ENCODE assay signal across 15 cellular contexts in genomic region chr18:46421973-46422551, GRCh38.
"Had no signal": no experiment of that assay in that cellular context is flagged by ENCODE, and none has a peak within 500 bp of the region (broad histone marks: within the 10 kb centered on the region; RNA-seq: fewer than 3 reads in every experiment).

No MANE protein-coding gene starts in this region.

- H3K27ac Mint-ChIP-seq: activated CD8-positive, alpha-beta T cell treated with anti-CD3 and anti-CD28 coated beads for 36 hours; activated T-helper 1 cell treated with anti-CD3 and anti-CD28 coated beads, Interleukin-12 subunit alpha, Interleukin-12 subunit beta, Interleukin-2, Interleukin-4 antibody, amounts not matched to agents 30 ng/mL and 10 ng/mL and 1 ng/mL, durations not matched to agents 14 hours and 24 hours and 36 hours; WTC11 had no signal

- H3K9me3 Mint-ChIP-seq: activated CD8-positive, alpha-beta T cell treated with anti-CD3 and anti-CD28 coated beads for 36 hours; activated T-helper 1 cell treated with anti-CD3 and anti-CD28 coated beads, Interleukin-12 subunit alpha, Interleukin-12 subunit beta, Interleukin-2, Interleukin-4 antibody, amounts not matched to agents 30 ng/mL and 10 ng/mL and 1 ng/mL, durations not matched to agents 14 hours and 24 hours and 36 hours; neural crest cell; WTC11 had no signal

- H3K27ac ChIP-seq: left ventricle myocardium inferior, stomach, testis, upper lobe of right lung had no signal

- H3K27me3 Mint-ChIP-seq: activated CD8-positive, alpha-beta T cell treated with anti-CD3 and anti-CD28 coated beads for 36 hours had no signal

- DNase-seq: activated CD4-positive, alpha-beta T cell treated with anti-CD3 and anti-CD28 coated beads for 4 hours; activated CD8-positive, alpha-beta T cell treated with anti-CD3 and anti-CD28 coated beads for 36 hours; activated naive CD4-positive, alpha-beta T cell; anterior cingulate cortex; cerebellar nuclear complex; left ventricle myocardium inferior; mesenchymal stem cell; stimulated activated CD4-positive, alpha-beta T cell treated with anti-CD3 and anti-CD28 coated beads, Interleukin-12 subunit alpha, Interleukin-12 subunit beta, amount 100 ng/mL, for 4 hours; stimulated activated CD4-positive, alpha-beta T cell treated with anti-CD3 and anti-CD28 coated beads, Interleukin-2, amount 100 ng/mL, for 24 hours; stomach; testis; upper lobe of right lung had no signal

- H3K4me3 Mint-ChIP-seq: activated CD8-positive, alpha-beta T cell treated with anti-CD3 and anti-CD28 coated beads for 36 hours; activated T-helper 1 cell treated with anti-CD3 and anti-CD28 coated beads, Interleukin-12 subunit alpha, Interleukin-12 subunit beta, Interleukin-2, Interleukin-4 antibody, amounts not matched to agents 30 ng/mL and 10 ng/mL and 1 ng/mL, durations not matched to agents 14 hours and 24 hours and 36 hours; neural crest cell; WTC11 had no signal

- H3K36me3 ChIP-seq: left ventricle myocardium inferior, stomach, upper lobe of right lung had no signal

- H3K4me1 ChIP-seq: testis had no signal

- H3K9me3 ChIP-seq: left ventricle myocardium inferior, stomach, testis, upper lobe of right lung had no signal

- H3K36me3 Mint-ChIP-seq: WTC11 had no signal

- H3K4me3 ChIP-seq: left ventricle myocardium inferior, stomach, testis, upper lobe of right lung had no signal

- H3K27me3 ChIP-seq: testis, upper lobe of right lung had no signal

- ATAC-seq: activated CD8-positive, alpha-beta T cell treated with anti-CD3 and anti-CD28 coated beads for 36 hours; upper lobe of right lung; WTC11 had no signal
